8 cellular contexts compared by ENCODE assay signal in genomic region chr2:196640031-196640548, GRCh38. TPM values are rescaled to one million over a fixed set of nuclear protein-coding genes. Genes with fewer than 3 reads are reported as not detected.
DNase-seq lines count a peak whose midpoint lies in the region; ATAC-seq and TF ChIP-seq lines count a peak whose summit lies in the region.

No MANE protein-coding gene starts in this region.

- H3K4me1 Mint-ChIP-seq in activated B cell treated with CpG ODN at 0.5 μM for 24 hours: peaks cover 14% of the 10 kb centered on the region

- H3K27ac Mint-ChIP-seq in activated B cell treated with CpG ODN at 0.5 μM for 24 hours: no peak overlapping the region

- H3K27ac ChIP-seq in heart right ventricle (peak overlapping the region in 3 of 10 donors; percentile 22 to 44 (median 32)), left lung (no peak overlapping the region), urinary bladder (ENCODE audit: low read depth) (no peak overlapping the region)

- ATAC-seq in heart right ventricle: no peak
- ATAC-seq in left cardiac atrium: no peak
- ATAC-seq in activated B cell treated with CpG ODN at 0.5 μM for 24 hours (ENCODE audit: low read depth): no peak
- no peak for ATAC-seq in left lung
- ATAC-seq in GM21737 (IDR thresholded peaks at IDR 0.05; ENCODE audit: unreplicated experiment): no peak

- H3K36me3 Mint-ChIP-seq in activated B cell treated with CpG ODN at 0.5 μM for 24 hours (ENCODE audit: low read depth): no peaks in the 10 kb centered on the region

- H3K4me1 ChIP-seq in heart right ventricle (peaks cover 0 to 17% (median 5%) of the 10 kb centered on the region in 9 donors), left lung (peaks cover 3 to 10% of the 10 kb centered on the region in 2 donors), urinary bladder (ENCODE audit: insufficient read depth) (no peaks in the 10 kb centered on the region)

- intact Hi-C loops in heart right ventricle (cut with DNase I): no loop called here
- intact Hi-C loops in left cardiac atrium (cut with DNase I): no loop called here
- intact Hi-C loops in activated B cell treated with CpG ODN at 0.5 μM for 24 hours (cut with micrococcal nuclease): no loop called here
- intact Hi-C loops in left lung (cut with DNase I): no loop called here

- WGBS in heart right ventricle, 2 donors: 11% methylated on average over 12 of the region's 12 CpGs
- WGBS in urinary bladder: 8% methylated on average over 12 of the region's 12 CpGs

- DNase-seq in heart right ventricle: no peak
- no peak for DNase-seq in left cardiac atrium
- DNase-seq in activated B cell treated with CpG ODN at 0.5 μM for 24 hours: no peak
- DNase-seq in left lung: no peak
- DNase-seq in G401 (ENCODE audit: low spot score): no peak
- DNase-seq in SHP77 (lab: John Stamatoyannopoulos, UW): no peak

- H3K4me3 ChIP-seq in heart right ventricle: peak overlapping the region; percentile 49 to 74 (median 65)
- H3K4me3 ChIP-seq in left lung: peak overlapping the region; percentile 51 to 58
- peak overlapping the region; percentile 44 for H3K4me3 ChIP-seq in urinary bladder (ENCODE audit: low read depth, low read length)

- H3K36me3 ChIP-seq in heart right ventricle: no peaks in the 10 kb centered on the region
- no peaks in the 10 kb centered on the region for H3K36me3 ChIP-seq in left lung
- no peaks in the 10 kb centered on the region for H3K36me3 ChIP-seq in urinary bladder (ENCODE audit: insufficient read depth)

- POLR2A ChIA-PET in activated B cell treated with CpG ODN at 0.5 μM for 24 hours (lab: Charles Lee): interaction anchor here (1.0 to 1.5 kb wide), 2 partner anchors 159 to 860 kb away, joined by 3 to 6 read pairs; partner anchors contain the start of genes GTF3C3, HSPD1 and HSPE1

- H3K4me3 Mint-ChIP-seq in activated B cell treated with CpG ODN at 0.5 μM for 24 hours: peak overlapping the region; percentile 89

- H3K27me3 Mint-ChIP-seq in activated B cell treated with CpG ODN at 0.5 μM for 24 hours: no peaks in the 10 kb centered on the region

- CTCF ChIA-PET in activated B cell treated with CpG ODN at 0.5 μM for 24 hours (lab: Charles Lee): interaction anchor here (0.5 to 2.1 kb wide), 2 partner anchors 572 to 981 kb away, joined by 3 to 6 read pairs; partner anchors contain the start of gene DNAH7

- TF ChIP-seq CTCF in heart right ventricle (IDR thresholded peaks at IDR 0.05) (no peak), activated B cell treated with CpG ODN at 0.5 μM for 24 hours (IDR thresholded peaks at IDR 0.05) (no peak), left lung (IDR thresholded peaks at IDR 0.05) (no peak)

- H3K9me3 ChIP-seq in heart right ventricle (peaks cover 0 to 4% (median 0%) of the 10 kb centered on the region in 11 donors), left lung (no peaks in the 10 kb centered on the region)

- H3K9me3 Mint-ChIP-seq in activated B cell treated with CpG ODN at 0.5 μM for 24 hours: no peaks in the 10 kb centered on the region

- in situ Hi-C loops in G401 (cut with HindIII; ENCODE audit: low sequenced_read_pairs): no loop called here

- no peaks in the 10 kb centered on the region for H3K27me3 ChIP-seq in heart right ventricle
- H3K27me3 ChIP-seq in left lung: no peaks in the 10 kb centered on the region

RNA-seq across cellular contexts. Expression of gene CCDC150, which starts 0.6 kb away (rescaled TPM):
- 1 to 10 TPM in 8 of 10 donors, under 1 TPM in 2; 0.27 to 3.8 (median 2.0) TPM for total RNA-seq in heart right ventricle
- 1 to 10 TPM in 1 of 2 donors, under 1 TPM in 1; 0.12 to 1.8 TPM for polyA plus RNA-seq in heart right ventricle
- 1 to 10 TPM; 1.5 to 2.5 TPM for total RNA-seq in left cardiac atrium
- total RNA-seq in activated B cell treated with CpG ODN at 0.5 μM for 24 hours: 2.3 and 2.6 TPM in 2 replicates
- total RNA-seq in left lung: 1 to 10 TPM; 2.8 to 2.9 TPM
- 9.8 TPM for total RNA-seq in urinary bladder
- 0.43 TPM for polyA plus RNA-seq in urinary bladder
- 9.1 and 18.0 TPM in 2 replicates for total RNA-seq in G401 (2014; rRNA removed; shearing (Covaris generic))

RNA-seq across cellular contexts. Expression of gene HECW2, which starts 46.7 kb away (rescaled TPM):
- 10 to 100 TPM; 24.4 to 68.1 (median 35.2) TPM for total RNA-seq in heart right ventricle
- polyA plus RNA-seq in heart right ventricle: 1 to 10 TPM; 1.3 to 9.5 TPM
- 10 to 100 TPM; 17.7 to 21.2 TPM for total RNA-seq in left cardiac atrium
- total RNA-seq in activated B cell treated with CpG ODN at 0.5 μM for 24 hours: 0.69 and 1.4 TPM in 2 replicates
- 10 to 100 TPM; 40.4 to 51.9 TPM for total RNA-seq in left lung
- total RNA-seq in urinary bladder: 28.7 TPM
- polyA plus RNA-seq in urinary bladder: 0.70 TPM
- not detected in 2 replicates for total RNA-seq in G401 (2014; rRNA removed; shearing (Covaris generic))
